1 cellular context compared by ENCODE assay signal in the genomic region with DNA sequence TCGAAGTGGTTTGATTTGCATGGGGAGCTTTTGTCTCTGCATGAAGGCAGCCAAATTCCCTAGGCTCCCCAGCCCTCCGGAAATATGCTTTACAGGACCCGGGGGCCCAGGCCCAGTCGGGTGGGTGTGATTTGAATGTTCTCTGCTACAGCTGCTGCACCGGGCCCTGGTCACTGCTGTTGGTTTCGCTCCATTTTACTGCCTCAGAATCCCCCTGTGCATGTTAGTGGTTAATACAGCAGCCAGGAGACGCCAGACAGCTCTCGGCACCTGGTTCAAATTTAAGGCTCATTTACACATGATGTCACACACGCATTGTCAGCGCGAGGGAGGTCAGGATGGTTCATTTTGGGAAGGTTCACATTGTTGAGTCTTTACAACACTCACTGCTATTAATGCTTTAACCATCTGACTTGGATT.
TF ChIP-seq lines count a peak whose summit lies in the region.

No MANE protein-coding gene starts in this region.

TF ChIP-seq in GM12878, 131 proteins besides CTCF, POLR2A, EP300 and RAD21 (continued from another document):
- TF ChIP-seq, protein P1, sequence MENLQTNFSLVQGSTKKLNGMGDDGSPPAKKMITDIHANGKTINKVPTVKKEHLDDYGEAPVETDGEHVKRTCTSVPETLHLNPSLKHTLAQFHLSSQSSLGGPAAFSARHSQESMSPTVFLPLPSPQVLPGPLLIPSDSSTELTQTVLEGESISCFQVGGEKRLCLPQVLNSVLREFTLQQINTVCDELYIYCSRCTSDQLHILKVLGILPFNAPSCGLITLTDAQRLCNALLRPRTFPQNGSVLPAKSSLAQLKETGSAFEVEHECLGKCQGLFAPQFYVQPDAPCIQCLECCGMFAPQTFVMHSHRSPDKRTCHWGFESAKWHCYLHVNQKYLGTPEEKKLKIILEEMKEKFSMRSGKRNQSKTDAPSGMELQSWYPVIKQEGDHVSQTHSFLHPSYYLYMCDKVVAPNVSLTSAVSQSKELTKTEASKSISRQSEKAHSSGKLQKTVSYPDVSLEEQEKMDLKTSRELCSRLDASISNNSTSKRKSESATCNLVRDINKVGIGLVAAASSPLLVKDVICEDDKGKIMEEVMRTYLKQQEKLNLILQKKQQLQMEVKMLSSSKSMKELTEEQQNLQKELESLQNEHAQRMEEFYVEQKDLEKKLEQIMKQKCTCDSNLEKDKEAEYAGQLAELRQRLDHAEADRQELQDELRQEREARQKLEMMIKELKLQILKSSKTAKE (IDR thresholded peaks at IDR 0.05; ENCODE audit: low read depth, poor library complexity, severe bottlenecking), result peak; percentile 49
- TF ChIP-seq RUNX3 (IDR thresholded peaks at IDR 0.05; ENCODE audit: low read length) (peak; percentile 68), ETV6 (conservative IDR thresholded peaks at IDR 0.05 in 1 of 2, IDR thresholded peaks at IDR 0.05 in 1 of 2; ENCODE audit: borderline replicate concordance in 1 of 2, low read depth in 1 of 2) (no peak), IKZF1 (conservative IDR thresholded peaks at IDR 0.05) (peak; percentile 67), YY1 (IDR thresholded peaks at IDR 0.05; ENCODE audit: low read depth, low read length) (no peak), MEF2B (IDR thresholded peaks at IDR 0.05; ENCODE audit: partially characterized antibody, poor library complexity, severe bottlenecking) (peak; percentile 58), ZNF217 (IDR thresholded peaks at IDR 0.05) (no peak), MAX (IDR thresholded peaks at IDR 0.05; ENCODE audit: low read depth, low read length) (no peak), STAT1 (conservative IDR thresholded peaks at IDR 0.05) (no peak), SP1 (IDR thresholded peaks at IDR 0.05; ENCODE audit: low read depth, low read length) (peak; percentile 14), BCL11A (IDR thresholded peaks at IDR 0.05; ENCODE audit: low read depth, low read length) (0 out of 2 replicates have a peak, but pooled peaks have one; percentile 31), IKZF2 (IDR thresholded peaks at IDR 0.05) (peak; percentile 67 to 74), BHLHE40 (IDR thresholded peaks at IDR 0.05; ENCODE audit: borderline replicate concordance in 1 of 2, low read depth in 2 of 2, low read length in 1 of 2) (no peak), PAX5 (IDR thresholded peaks at IDR 0.05; ENCODE audit: borderline replicate concordance, low read depth, low read length) (peak; percentile 58; the same call in 1 of the 2 replicates)
